ENCODE assay signal across 21 cellular contexts in genomic region chr19:33441828-33442227, GRCh38.
"Had no signal": no experiment of that assay in that cellular context is flagged by ENCODE, and none has a peak within 500 bp of the region (broad histone marks: within the 10 kb centered on the region; RNA-seq: fewer than 3 reads in every experiment).

No MANE protein-coding gene starts in this region.

- H3K4me1 ChIP-seq: adrenal gland, ascending aorta, left lung, tibial nerve had no signal

- H3K36me3 Mint-ChIP-seq: brain had no signal

- H3K27ac ChIP-seq: adrenal gland, ascending aorta, cardiac muscle cell, gastrocnemius medialis, left lung, tibial nerve had no signal

- H3K4me1 Mint-ChIP-seq: activated CD4-positive, alpha-beta T cell treated with anti-CD3 and anti-CD28 coated beads, Interleukin-2, amount 10 ng/mL, durations not matched to agents 24 days and 14 days had no signal

- H3K4me3 ChIP-seq: adrenal gland, ascending aorta, cardiac muscle cell, gastrocnemius medialis, left lung, tibial nerve had no signal

- H3K27ac Mint-ChIP-seq: activated CD4-positive, alpha-beta memory T cell treated with anti-CD3 and anti-CD28 coated beads, Interleukin-2, amount 10 ng/mL, durations not matched to agents 7 days and 5 days; activated CD4-positive, alpha-beta T cell treated with anti-CD3 and anti-CD28 coated beads, Interleukin-2, amount 10 ng/mL, durations not matched to agents 24 days and 14 days; activated naive CD8-positive, alpha-beta T cell; activated T-helper 2 cell treated with anti-CD3 and anti-CD28 coated beads, Interferon-gamma antibody, Interleukin-2, Interleukin-4, amounts not matched to agents 10 μg/mL and 5 μg/mL and 100 μg/mL, durations not matched to agents 14 hours and 24 hours and 36 hours; brain; nephron; progenitor cell of endocrine pancreas had no signal

- H3K9me3 ChIP-seq: adrenal gland, ascending aorta, gastrocnemius medialis, left lung, tibial nerve had no signal

- H3K36me3 ChIP-seq: adrenal gland, cardiac muscle cell, gastrocnemius medialis, left lung had no signal

- H3K4me3 Mint-ChIP-seq: activated CD4-positive, alpha-beta memory T cell treated with anti-CD3 and anti-CD28 coated beads, Interleukin-2, amount 10 ng/mL, durations not matched to agents 7 days and 5 days; activated CD4-positive, alpha-beta T cell treated with anti-CD3 and anti-CD28 coated beads, Interleukin-2, amount 10 ng/mL, durations not matched to agents 24 days and 14 days; activated naive CD8-positive, alpha-beta T cell; brain; effector memory CD8-positive, alpha-beta T cell; nephron had no signal

- H3K9me3 Mint-ChIP-seq: activated CD4-positive, alpha-beta memory T cell treated with anti-CD3 and anti-CD28 coated beads, Interleukin-2, amount 10 ng/mL, durations not matched to agents 7 days and 5 days; activated CD4-positive, alpha-beta T cell treated with anti-CD3 and anti-CD28 coated beads, Interleukin-2, amount 10 ng/mL, durations not matched to agents 24 days and 14 days; activated T-helper 2 cell treated with anti-CD3 and anti-CD28 coated beads, Interferon-gamma antibody, Interleukin-2, Interleukin-4, amounts not matched to agents 10 μg/mL and 5 μg/mL and 100 μg/mL, durations not matched to agents 14 hours and 24 hours and 36 hours; brain; effector memory CD8-positive, alpha-beta T cell; nephron had no signal

- H3K27me3 Mint-ChIP-seq: activated CD4-positive, alpha-beta memory T cell treated with anti-CD3 and anti-CD28 coated beads, Interleukin-2, amount 10 ng/mL, durations not matched to agents 7 days and 5 days; activated CD4-positive, alpha-beta T cell treated with anti-CD3 and anti-CD28 coated beads, Interleukin-2, amount 10 ng/mL, durations not matched to agents 24 days and 14 days; activated naive CD8-positive, alpha-beta T cell; brain; effector memory CD8-positive, alpha-beta T cell; progenitor cell of endocrine pancreas had no signal

- ATAC-seq: gastrocnemius medialis, left lung had no signal

- DNase-seq: activated CD4-positive, alpha-beta T cell treated with anti-CD3 and anti-CD28 coated beads, Interleukin-2, amount 10 ng/mL, durations not matched to agents 24 days and 14 days; activated CD4-positive, CD25-positive, alpha-beta regulatory T cell treated with anti-CD3 and anti-CD28 coated beads, Interleukin-2, amount 50 U/mL, for 72 hours; activated T-cell treated with anti-CD3 and anti-CD28 coated beads, Interleukin-2, amount 50 U/mL, for 48 hours; cortex of kidney; effector memory CD8-positive, alpha-beta T cell; gastrocnemius medialis; head of caudate nucleus; hippocampal formation; mammary epithelial cell; stimulated activated naive CD4-positive, alpha-beta T cell treated with Interleukin-2 at 50 U/mL for 16 hours had no signal

- H3K27me3 ChIP-seq: adrenal gland, ascending aorta, cardiac muscle cell, gastrocnemius medialis, left lung, tibial nerve had no signal
